ENCODE assay signal across 24 cellular contexts in the genomic region with DNA sequence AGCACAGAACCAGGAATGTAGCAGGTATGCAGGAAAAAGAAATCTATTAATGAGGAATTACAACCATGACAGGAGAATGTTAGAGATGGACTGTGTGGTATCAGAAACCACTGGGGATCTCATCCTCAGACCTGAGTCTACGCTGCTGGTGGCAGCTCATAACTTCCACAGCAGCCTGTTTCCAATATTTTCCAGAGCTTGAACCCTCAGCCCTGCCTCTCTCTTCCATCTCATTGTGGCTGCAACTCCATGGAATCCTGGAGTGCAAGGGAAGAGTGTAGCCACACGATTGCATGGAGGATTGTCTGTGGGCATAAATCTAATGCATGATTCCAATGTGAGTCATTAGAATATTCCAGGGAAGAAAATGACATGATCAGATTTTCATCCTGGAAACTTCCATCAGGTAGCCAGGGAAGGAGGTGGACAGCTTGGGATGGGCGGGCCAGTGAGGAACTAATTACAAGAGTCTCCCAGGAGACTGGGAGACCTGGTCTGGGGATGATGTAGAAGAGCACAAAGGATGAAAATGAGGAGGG. TPM values are rescaled to one million over a fixed set of nuclear protein-coding genes. Genes with fewer than 3 reads are reported as not detected.
DNase-seq lines count a peak whose midpoint lies in the region; ATAC-seq and TF ChIP-seq lines count a peak whose summit lies in the region.
"Had no signal": no experiment of that assay in that cellular context is flagged by ENCODE, and none has a peak within 500 bp of the region (broad histone marks: within the 10 kb centered on the region; RNA-seq: fewer than 3 reads in every experiment).

No MANE protein-coding gene starts in this region.

- H3F3A ChIP-seq in GM23338 (replicated peaks; ENCODE audit: low read depth) = no peaks in the 10 kb centered on the region

- 0 out of 2 replicates have a peak overlapping the region, but pooled peaks have one; percentile 14 for H2AFZ ChIP-seq in GM23338

- H3K27ac ChIP-seq in GM23338 (ENCODE audit: low read depth) (no peak overlapping the region), prostate gland (no peak overlapping the region)
- H3K27ac ChIP-seq: HL-60 had no signal

- H3K79me2 ChIP-seq in GM23338 (replicated peaks; ENCODE audit: insufficient read depth) = no peaks in the 10 kb centered on the region

- peak; percentile 51 for DNase-seq in AG08395 (ENCODE audit: low spot score)
- no peak for DNase-seq in GM23338 (ENCODE audit: low spot score)
- peak; percentile 23 for DNase-seq in amniotic epithelial cell (ENCODE audit: low read depth)
- peak; percentile 14 for DNase-seq in posterior vena cava (ENCODE audit: low spot score)
- DNase-seq in activated naive CD4-positive, alpha-beta T cell treated with anti-CD3 and anti-CD28 coated beads for 36 hours = no peak
- no peak for DNase-seq in glutamatergic neuron
- no peak for DNase-seq in prostate gland (ENCODE audit: low spot score)
- DNase-seq: CD4-positive, CD25-positive, alpha-beta regulatory T cell; DMS79 treated with DMSO at 0.1 percent for 48 hours; KBM-7; NCI-H1092 treated with DMSO at 0.1 percent for 48 hours; NCI-H1436 treated with DMSO at 0.1 percent for 48 hours; NCI-H1930; NCI-H2227 treated with DMSO at 0.1 percent for 48 hours; NCI-H510A treated with DMSO at 0.1 percent for 48 hours; SIG-M5; T-helper 1 cell had no signal

- TF ChIP-seq POLR2A in prostate gland (IDR thresholded peaks at IDR 0.05) = no peak

- peaks cover 15% of the 10 kb centered on the region; the same call in 2 of the 3 replicates for H3K9me3 Mint-ChIP-seq in GM23338
- H3K9me3 Mint-ChIP-seq in activated naive CD4-positive, alpha-beta T cell treated with anti-CD3 and anti-CD28 coated beads for 36 hours = peaks cover 18% of the 10 kb centered on the region
- peaks cover 4% of the 10 kb centered on the region for H3K9me3 Mint-ChIP-seq in glutamatergic neuron (ENCODE audit: unreplicated experiment)

- H3K4me3 Mint-ChIP-seq in GM23338 = no peak overlapping the region
- H3K4me3 Mint-ChIP-seq in activated naive CD4-positive, alpha-beta T cell treated with anti-CD3 and anti-CD28 coated beads for 36 hours = no peak overlapping the region
- no peak overlapping the region for H3K4me3 Mint-ChIP-seq in glutamatergic neuron (ENCODE audit: unreplicated experiment)
- H3K4me3 Mint-ChIP-seq: CD4-positive, CD25-positive, alpha-beta regulatory T cell had no signal

- ATAC-seq in GM23338 = no peak
- ATAC-seq: HepG2, Panc1 had no signal

- no peaks in the 10 kb centered on the region for H4K20me1 ChIP-seq in GM23338 (replicated peaks; ENCODE audit: insufficient read depth)

- H3K27me3 Mint-ChIP-seq in GM23338 (ENCODE audit: insufficient read depth, low read depth, poor library complexity) (peaks cover 5% of the 10 kb centered on the region), glutamatergic neuron (ENCODE audit: unreplicated experiment) (no peaks in the 10 kb centered on the region)
- no peaks in the 10 kb centered on the region for H3K27me3 Mint-ChIP-seq in activated naive CD4-positive, alpha-beta T cell treated with anti-CD3 and anti-CD28 coated beads for 36 hours (ENCODE audit: low read depth)

- H3K9me2 ChIP-seq in GM23338 (ENCODE audit: insufficient read depth) = no peaks in the 10 kb centered on the region

- H3K4me2 ChIP-seq in GM23338 = no peak overlapping the region

- H3K4me3 ChIP-seq in GM23338 (no peak overlapping the region), prostate gland (no peak overlapping the region)

- CTCF ChIA-PET in activated naive CD4-positive, alpha-beta T cell treated with anti-CD3 and anti-CD28 coated beads for 36 hours (lab: Charles Lee) = no interaction called here

- H3K27ac Mint-ChIP-seq in GM23338 = no peak overlapping the region
- H3K27ac Mint-ChIP-seq in activated naive CD4-positive, alpha-beta T cell treated with anti-CD3 and anti-CD28 coated beads for 36 hours = no peak overlapping the region
- H3K27ac Mint-ChIP-seq in glutamatergic neuron (ENCODE audit: unreplicated experiment) = no peak overlapping the region
- H3K27ac Mint-ChIP-seq: CD4-positive, CD25-positive, alpha-beta regulatory T cell had no signal

- TF ChIP-seq CTCF in GM23338 (conservative IDR thresholded peaks at IDR 0.05; ENCODE audit: low read depth in 2 of 2) (no peak), glutamatergic neuron (IDR thresholded peaks at IDR 0.05; ENCODE audit: partially characterized antibody, unreplicated experiment) (no peak), prostate gland (IDR thresholded peaks at IDR 0.05) (no peak)

- H3K36me3 Mint-ChIP-seq in GM23338 (ENCODE audit: low read depth) = no peaks in the 10 kb centered on the region
- H3K36me3 Mint-ChIP-seq in activated naive CD4-positive, alpha-beta T cell treated with anti-CD3 and anti-CD28 coated beads for 36 hours (ENCODE audit: low read depth) = peaks cover 39% of the 10 kb centered on the region
- peaks cover 8% of the 10 kb centered on the region for H3K36me3 Mint-ChIP-seq in glutamatergic neuron (ENCODE audit: unreplicated experiment)

- H3K27me3 ChIP-seq in GM23338 (ENCODE audit: insufficient read depth) (no peaks in the 10 kb centered on the region), prostate gland (replicated peaks; ENCODE audit: insufficient read depth) (no peaks in the 10 kb centered on the region)

- 87% methylated on average over 3 of the region's 3 CpGs for WGBS in prostate gland

- H3K9me3 ChIP-seq in prostate gland = no peaks in the 10 kb centered on the region

- intact Hi-C loops in posterior vena cava (cut with DNase I) = loop anchor here in 1 of 2 donors (10.0 kb wide), 1 partner anchor 131 kb away; no protein-coding TSS in a partner anchor
- intact Hi-C loops in activated naive CD4-positive, alpha-beta T cell treated with anti-CD3 and anti-CD28 coated beads for 36 hours (cut with micrococcal nuclease) = no loop called here
- intact Hi-C loops in prostate gland (cut with DNase I) = no loop called here

- no peaks in the 10 kb centered on the region for H3K4me1 Mint-ChIP-seq in GM23338
- H3K4me1 Mint-ChIP-seq in activated naive CD4-positive, alpha-beta T cell treated with anti-CD3 and anti-CD28 coated beads for 36 hours (ENCODE audit: low read depth) = peaks cover 8% of the 10 kb centered on the region
- no peaks in the 10 kb centered on the region for H3K4me1 Mint-ChIP-seq in glutamatergic neuron (ENCODE audit: low read depth, unreplicated experiment)
- H3K4me1 Mint-ChIP-seq: CD4-positive, CD25-positive, alpha-beta regulatory T cell had no signal

- H3K4me1 ChIP-seq in GM23338 (ENCODE audit: insufficient read depth) = no peaks in the 10 kb centered on the region
- H3K4me1 ChIP-seq in prostate gland (replicated peaks) = no peaks in the 10 kb centered on the region

- H3K36me3 ChIP-seq in GM23338 (ENCODE audit: insufficient read depth) = no peaks in the 10 kb centered on the region
- no peaks in the 10 kb centered on the region for H3K36me3 ChIP-seq in prostate gland

TF ChIP-seq in GM23338, 12 proteins besides CTCF, POLR2A, EP300 and RAD21 (continues in another document):
- TF ChIP-seq, protein P1, sequence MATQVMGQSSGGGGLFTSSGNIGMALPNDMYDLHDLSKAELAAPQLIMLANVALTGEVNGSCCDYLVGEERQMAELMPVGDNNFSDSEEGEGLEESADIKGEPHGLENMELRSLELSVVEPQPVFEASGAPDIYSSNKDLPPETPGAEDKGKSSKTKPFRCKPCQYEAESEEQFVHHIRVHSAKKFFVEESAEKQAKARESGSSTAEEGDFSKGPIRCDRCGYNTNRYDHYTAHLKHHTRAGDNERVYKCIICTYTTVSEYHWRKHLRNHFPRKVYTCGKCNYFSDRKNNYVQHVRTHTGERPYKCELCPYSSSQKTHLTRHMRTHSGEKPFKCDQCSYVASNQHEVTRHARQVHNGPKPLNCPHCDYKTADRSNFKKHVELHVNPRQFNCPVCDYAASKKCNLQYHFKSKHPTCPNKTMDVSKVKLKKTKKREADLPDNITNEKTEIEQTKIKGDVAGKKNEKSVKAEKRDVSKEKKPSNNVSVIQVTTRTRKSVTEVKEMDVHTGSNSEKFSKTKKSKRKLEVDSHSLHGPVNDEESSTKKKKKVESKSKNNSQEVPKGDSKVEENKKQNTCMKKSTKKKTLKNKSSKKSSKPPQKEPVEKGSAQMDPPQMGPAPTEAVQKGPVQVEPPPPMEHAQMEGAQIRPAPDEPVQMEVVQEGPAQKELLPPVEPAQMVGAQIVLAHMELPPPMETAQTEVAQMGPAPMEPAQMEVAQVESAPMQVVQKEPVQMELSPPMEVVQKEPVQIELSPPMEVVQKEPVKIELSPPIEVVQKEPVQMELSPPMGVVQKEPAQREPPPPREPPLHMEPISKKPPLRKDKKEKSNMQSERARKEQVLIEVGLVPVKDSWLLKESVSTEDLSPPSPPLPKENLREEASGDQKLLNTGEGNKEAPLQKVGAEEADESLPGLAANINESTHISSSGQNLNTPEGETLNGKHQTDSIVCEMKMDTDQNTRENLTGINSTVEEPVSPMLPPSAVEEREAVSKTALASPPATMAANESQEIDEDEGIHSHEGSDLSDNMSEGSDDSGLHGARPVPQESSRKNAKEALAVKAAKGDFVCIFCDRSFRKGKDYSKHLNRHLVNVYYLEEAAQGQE (IDR thresholded peaks at IDR 0.05; ENCODE audit: unreplicated experiment) = no peak
- TF ChIP-seq NANOG (IDR thresholded peaks at IDR 0.05; ENCODE audit: borderline replicate concordance) = no peak
- no peak for TF ChIP-seq JUNB (IDR thresholded peaks at IDR 0.05; ENCODE audit: unreplicated experiment)
- no peak for TF ChIP-seq EZH2 (IDR thresholded peaks at IDR 0.05; ENCODE audit: low read depth, unreplicated experiment)
- no peak for TF ChIP-seq ZNF114 (CRISPR knock-in tag; IDR thresholded peaks at IDR 0.05)
- TF ChIP-seq CREB1 (CRISPR knock-in tag; IDR thresholded peaks at IDR 0.05; ENCODE audit: low read depth) = no peak
- TF ChIP-seq EZH2phosphoT487 (IDR thresholded peaks at IDR 0.05; ENCODE audit: unreplicated experiment) = no peak
- TF ChIP-seq ZNF331 (CRISPR knock-in tag; IDR thresholded peaks at IDR 0.05; ENCODE audit: low read depth) = no peak

RNA-seq across cellular contexts. Expression of a gene that starts 14.9 kb away (rescaled TPM):
- 2.0 and 3.4 TPM in 2 replicates for total RNA-seq in GM23338 (2014; rRNA removed; shearing (Covaris generic))
- 2.9 and 4.1 TPM in 2 replicates for polyA plus RNA-seq in GM23338 (2016; fragmentation: Nextera tagmentation; extraction: Ambion mirVana)
- total RNA-seq in posterior vena cava = 10 to 100 TPM; 13.7 to 20.2 TPM
- total RNA-seq in activated naive CD4-positive, alpha-beta T cell treated with anti-CD3 and anti-CD28 coated beads for 36 hours = 1 to 10 TPM; 8.8 to 9.6 TPM
- 2.5 TPM for total RNA-seq in glutamatergic neuron (ENCODE audit: unreplicated experiment)
- 10 to 100 TPM; 11.0 to 27.3 TPM for total RNA-seq in prostate gland
- total RNA-seq: HT-29 had no signal

RNA-seq across cellular contexts. Expression of a gene that starts 51.8 kb away (rescaled TPM):
- not detected in 2 replicates for total RNA-seq in GM23338 (2014; rRNA removed; shearing (Covaris generic))
- not detected in 2 replicates for polyA plus RNA-seq in GM23338 (2016; fragmentation: Nextera tagmentation; extraction: Ambion mirVana)
- not detected for total RNA-seq in posterior vena cava
- not detected for total RNA-seq in activated naive CD4-positive, alpha-beta T cell treated with anti-CD3 and anti-CD28 coated beads for 36 hours
- not detected for total RNA-seq in glutamatergic neuron (ENCODE audit: unreplicated experiment)
- total RNA-seq in prostate gland = not detected
- total RNA-seq: G401, H1, HepG2, HT-29 had no signal
- polyA plus RNA-seq: BJ; CD4-positive, CD25-positive, alpha-beta regulatory T cell; H1; HepG2 had no signal

Comparison
In these comparisons a context has a peak if more than half of its experiments do, and no peak if none do; other contexts are left out.
1. DNase-seq: peak in AG08395 (single experiment), amniotic epithelial cell (single experiment) and posterior vena cava (single experiment); none in GM23338 (single experiment), activated naive CD4-positive, alpha-beta T cell treated with anti-CD3 and anti-CD28 coated beads for 36 hours (single experiment), glutamatergic neuron (single experiment) and prostate gland (single experiment).